ENCODE assay signal across 12 cellular contexts in genomic region chr20:22303523-22303922, GRCh38.
DNase-seq lines count a peak whose midpoint lies in the region; ATAC-seq and TF ChIP-seq lines count a peak whose summit lies in the region.
"Had no signal": no experiment of that assay in that cellular context is flagged by ENCODE, and none has a peak within 500 bp of the region (broad histone marks: within the 10 kb centered on the region; RNA-seq: fewer than 3 reads in every experiment).

No MANE protein-coding gene starts in this region.

- no peak for TF ChIP-seq POLR2A in suprapubic skin (IDR thresholded peaks at IDR 0.05)

- no peaks in the 10 kb centered on the region for H4K20me1 ChIP-seq in PC-9 (ENCODE audit: insufficient read depth)

- peaks cover 3% of the 10 kb centered on the region; the same call in 1 of the 2 replicates for H3K9me2 ChIP-seq in PC-9 (ENCODE audit: insufficient read depth)

- no peaks in the 10 kb centered on the region for H3K27me3 ChIP-seq in colonic mucosa
- no peaks in the 10 kb centered on the region for H3K27me3 ChIP-seq in suprapubic skin
- H3K27me3 ChIP-seq in PC-9 (ENCODE audit: insufficient read depth, low read depth): peaks cover 59% of the 10 kb centered on the region

- 76% methylated on average over 3 of the region's 3 CpGs for WGBS in suprapubic skin

- TF ChIP-seq CTCF in GM12865 (IDR thresholded peaks at IDR 0.05; ENCODE audit: insufficient read depth, low read depth, low read length, missing control alignments): peak; percentile 2
- TF ChIP-seq CTCF in fibroblast of the aortic adventitia (IDR thresholded peaks at IDR 0.05; ENCODE audit: insufficient read depth, low read length): peak; percentile 22
- no peak for TF ChIP-seq CTCF in colonic mucosa (IDR thresholded peaks at IDR 0.05)
- TF ChIP-seq CTCF in suprapubic skin (IDR thresholded peaks at IDR 0.05): no peak
- TF ChIP-seq CTCF in PC-9 (conservative IDR thresholded peaks at IDR 0.05): no peak; the same call in 1 of the 2 replicates

- H3K27ac ChIP-seq in colonic mucosa (no peak overlapping the region), suprapubic skin (no peak overlapping the region), PC-9 (no peak overlapping the region)

- POLR2A ChIA-PET in PC-9 (lab: Charles Lee; ENCODE audit: unreplicated experiment): no interaction called here

- DNase-seq in ACHN (peak; percentile 25), GM12865 (ENCODE audit: low read depth) (no peak), OCI-M1 (lab: John Stamatoyannopoulos, UW) (peak; percentile 15), fibroblast of the aortic adventitia (ENCODE audit: low read depth) (no peak), colonic mucosa (no peak), suprapubic skin (ENCODE audit: low spot score in 2 of 2) (no peak), PC-9 (no peak)
- DNase-seq: activated CD8-positive, alpha-beta memory T cell treated with anti-CD3 and anti-CD28 coated beads, Interleukin-2, amount 50 U/mL, for 4 hours; CD4-positive, CD25-positive, alpha-beta regulatory T cell; immature natural killer cell; NCI-H1930 had no signal

- no peak for TF ChIP-seq EP300 in suprapubic skin (IDR thresholded peaks at IDR 0.05)

- H2AFZ ChIP-seq in PC-9: no peak overlapping the region

- no peaks in the 10 kb centered on the region for H3K9me3 ChIP-seq in colonic mucosa
- no peaks in the 10 kb centered on the region for H3K9me3 ChIP-seq in suprapubic skin
- no peaks in the 10 kb centered on the region; the same call in 1 of the 2 replicates for H3K9me3 ChIP-seq in PC-9 (ENCODE audit: insufficient read depth, low read depth)

- H3K9ac ChIP-seq in colonic mucosa (ENCODE audit: low read depth in 2 of 2, low read length in 2 of 2): no peak overlapping the region

- H3K4me2 ChIP-seq in PC-9: no peak overlapping the region

- H3F3A ChIP-seq in PC-9 (ENCODE audit: insufficient read depth, low read depth): no peaks in the 10 kb centered on the region

- H3K4me3 ChIP-seq in GM12865 (ENCODE audit: low read depth, low read length): no peak overlapping the region
- no peak overlapping the region for H3K4me3 ChIP-seq in fibroblast of the aortic adventitia (ENCODE audit: low read depth, low read length)
- no peak overlapping the region for H3K4me3 ChIP-seq in colonic mucosa
- no peak overlapping the region for H3K4me3 ChIP-seq in suprapubic skin
- H3K4me3 ChIP-seq in PC-9: no peak overlapping the region

- in situ Hi-C loops in ACHN (cut with HindIII; ENCODE audit: low pct_ligation_motif_present, low pct_unique_long_range_greater_than_20kb, low sequenced_read_pairs): no loop called here

- no TSS peak for BruUV-seq in PC-9 (replicated peaks; lab: Mats Ljungman, UMichigan)

- CTCF ChIA-PET in PC-9 (lab: Charles Lee): no interaction called here

- H3K36me3 ChIP-seq in colonic mucosa (no peaks in the 10 kb centered on the region), suprapubic skin (no peaks in the 10 kb centered on the region), PC-9 (ENCODE audit: low read depth) (no peaks in the 10 kb centered on the region)

- intact Hi-C loops in colonic mucosa (cut with DNase I) (no loop called here), PC-9 (cut with micrococcal nuclease; ENCODE audit: unreplicated experiment) (no loop called here)

- H3K4me1 ChIP-seq in colonic mucosa (no peaks in the 10 kb centered on the region), suprapubic skin (no peaks in the 10 kb centered on the region), PC-9 (replicated peaks; ENCODE audit: insufficient read depth) (no peaks in the 10 kb centered on the region)

- ATAC-seq in esophagus mucosa: no peak

- no peaks in the 10 kb centered on the region for H3K79me2 ChIP-seq in PC-9 (ENCODE audit: low read depth)

Comparison
In these comparisons a context has a peak if more than half of its experiments do, and no peak if none do; other contexts are left out.
1. DNase-seq: peak in ACHN (single experiment) and OCI-M1 (single experiment); none in GM12865 (single experiment), fibroblast of the aortic adventitia (single experiment), colonic mucosa (single experiment), suprapubic skin (0 of 2) and PC-9 (0 of 2).
2. CTCF ChIP-seq: peak in GM12865 (single experiment) and fibroblast of the aortic adventitia (single experiment); none in colonic mucosa (single experiment), suprapubic skin (0 of 2) and PC-9 (single experiment).